19 cellular contexts compared by ENCODE assay signal in genomic region chr3:158453004-158453403, GRCh38.
DNase-seq lines count a peak whose midpoint lies in the region; ATAC-seq lines count a peak whose summit lies in the region.
"Had no signal": no experiment of that assay in that cellular context is flagged by ENCODE, and none has a peak within 500 bp of the region (broad histone marks: within the 10 kb centered on the region; RNA-seq: fewer than 3 reads in every experiment).

No MANE protein-coding gene starts in this region.

- no peaks in the 10 kb centered on the region for H3K36me3 ChIP-seq in adipocyte (ENCODE audit: control insufficient read depth, insufficient read depth, low read length, severe bottlenecking)
- H3K36me3 ChIP-seq: BE2C, BLaER1 had no signal

- DNase-seq in DMS53 (lab: John Stamatoyannopoulos, UW) = peak; percentile 69
- peak; percentile 17 for DNase-seq in DMS53 treated with DMSO at 0.1 percent for 48 hours (lab: John Stamatoyannopoulos, UW; ENCODE audit: unreplicated experiment)
- no peak for DNase-seq in adipocyte (ENCODE audit: low read depth)
- no peak for DNase-seq in DMS79 (lab: John Stamatoyannopoulos, UW)
- DNase-seq: 8988T; ACHN; BE2C; C1 segment of cervical spinal cord; CD4-positive, alpha-beta memory T cell; CD4-positive, CD25-positive, alpha-beta regulatory T cell; CD8-positive, alpha-beta memory T cell; COR-L47; DMS 273 treated with DMSO at 0.1 percent for 48 hours; DMS153; DMS79 treated with DMSO at 0.1 percent for 48 hours; GDM1 had no signal

- H3K27me3 ChIP-seq in adipocyte (replicated peaks; ENCODE audit: control insufficient read depth, insufficient read depth, low read length) = no peaks in the 10 kb centered on the region
- H3K27me3 ChIP-seq: BE2C, BLaER1 had no signal

- H3K9me3 ChIP-seq in adipocyte (ENCODE audit: control insufficient read depth, low read length) = no peaks in the 10 kb centered on the region
- H3K9me3 ChIP-seq: BE2C, BLaER1 had no signal

- H3K4me3 ChIP-seq in adipocyte (ENCODE audit: low read length) = no peak overlapping the region
- H3K4me3 ChIP-seq: BLaER1, GM12878 had no signal

- no peak for ATAC-seq in GM19023 (IDR thresholded peaks at IDR 0.05; ENCODE audit: unreplicated experiment)
- ATAC-seq: GM12878 had no signal

- H3K9ac ChIP-seq in adipocyte (ENCODE audit: low read length) = peak overlapping the region; percentile 34
- H3K9ac ChIP-seq: BLaER1 had no signal

- H3K4me1 ChIP-seq in adipocyte (ENCODE audit: control insufficient read depth, insufficient read depth, low read length) = peaks cover 16% of the 10 kb centered on the region
- H3K4me1 ChIP-seq: BLaER1 had no signal

Comparison
In these comparisons a context has a peak if more than half of its experiments do, and no peak if none do; other contexts are left out.
1. DNase-seq: peak in DMS53 (single experiment) and DMS53 treated with DMSO at 0.1 percent for 48 hours (single experiment); none in adipocyte (single experiment) and DMS79 (single experiment).